ENCODE assay signal across 9 cellular contexts in the genomic region with DNA sequence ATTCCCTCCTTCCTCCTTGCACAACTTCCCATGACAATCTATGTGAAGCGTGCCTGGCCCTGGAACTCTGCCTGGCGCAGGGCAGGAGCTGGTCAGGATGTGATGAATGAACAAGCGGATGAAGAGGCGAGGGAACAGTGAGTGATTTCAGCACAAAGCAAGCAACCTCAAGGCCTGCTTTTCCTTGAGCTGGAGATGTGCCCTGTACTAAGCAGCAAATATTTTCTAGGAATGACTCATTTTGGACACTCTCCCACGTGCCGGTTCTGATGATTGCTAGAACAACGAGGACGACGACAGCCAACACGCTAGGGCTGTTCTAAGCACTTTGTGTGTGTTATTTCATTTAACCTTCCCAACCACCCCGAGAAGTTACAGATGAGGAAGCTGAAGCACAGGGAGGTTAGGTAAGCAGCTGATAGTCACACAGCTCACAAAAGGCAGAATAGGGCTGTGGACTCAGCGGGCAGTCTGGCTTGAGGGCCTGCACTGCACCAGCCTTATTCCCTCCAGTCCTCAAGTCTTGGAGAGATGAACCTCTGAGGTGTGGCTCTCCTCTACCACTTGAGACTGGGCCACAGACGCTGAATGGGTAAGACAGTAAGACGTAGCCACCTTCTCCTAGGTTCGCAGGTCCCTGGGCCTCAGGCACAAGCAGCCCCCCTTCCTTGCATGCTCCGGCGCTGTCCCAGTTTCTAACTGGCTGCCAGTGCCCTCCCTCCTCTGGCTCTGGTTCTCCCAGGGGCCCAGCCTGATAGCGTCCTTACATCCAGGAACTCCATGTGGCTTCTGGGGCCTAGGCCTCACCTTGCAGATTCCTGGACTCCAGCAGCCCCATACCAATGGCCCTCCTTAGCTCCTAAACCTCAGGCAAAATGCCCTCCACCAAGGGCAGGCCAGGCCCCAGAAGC. TPM values are rescaled to one million over a fixed set of nuclear protein-coding genes. Genes with fewer than 3 reads are reported as not detected.
DNase-seq lines count a peak whose midpoint lies in the region; ATAC-seq, FAIRE-seq and TF ChIP-seq lines count a peak whose summit lies in the region.
"Had no signal": no experiment of that assay in that cellular context is flagged by ENCODE, and none has a peak within 500 bp of the region (broad histone marks: within the 10 kb centered on the region; RNA-seq: fewer than 3 reads in every experiment).

No MANE protein-coding gene starts in this region.

- DNase-seq in Right ventricle myocardium inferior (ENCODE audit: missing footprints) (no peak), cardiac septum (ENCODE audit: low spot score) (no peak), chondrocyte (ENCODE audit: low spot score) (no peak), lower leg skin (ENCODE audit: low spot score in 2 of 2) (peak; percentile 70 to 89), urothelium cell line (ENCODE audit: low spot score) (peak; percentile 48), NCI-H1694 treated with DMSO at 0.1 percent for 48 hours (lab: John Stamatoyannopoulos, UW) (no peak), NCI-H1092 treated with DMSO at 0.1 percent for 48 hours (lab: John Stamatoyannopoulos, UW) (no peak)
- DNase-seq: DND-41 had no signal

- H3K27ac Mint-ChIP-seq in chondrocyte (ENCODE audit: unreplicated experiment), result peak overlapping the region; percentile 92

- H3K9me3 Mint-ChIP-seq in chondrocyte (ENCODE audit: low read depth), result no peaks in the 10 kb centered on the region

- intact Hi-C loops in Right ventricle myocardium inferior (cut with DNase I) (loop anchor here (5.0 kb wide), 2 partner anchors 32 to 47 kb away; no protein-coding TSS in a partner anchor), cardiac septum (cut with DNase I) (loop anchor here (5.0 kb wide), 1 partner anchor 32 kb away; no protein-coding TSS in a partner anchor), lower leg skin (cut with DNase I; ENCODE audit: low total_unique reads) (no loop called here)

- H3K4me3 Mint-ChIP-seq in chondrocyte (ENCODE audit: unreplicated experiment), result no peak overlapping the region

- peaks cover 28% of the 10 kb centered on the region for H3K4me1 Mint-ChIP-seq in chondrocyte (ENCODE audit: low read depth)

- no peaks in the 10 kb centered on the region for H3K36me3 Mint-ChIP-seq in chondrocyte (ENCODE audit: low read depth)

- TF ChIP-seq POLR2A in lower leg skin (IDR thresholded peaks at IDR 0.05), result no peak

- TF ChIP-seq CTCF in chondrocyte (IDR thresholded peaks at IDR 0.05) (no peak), lower leg skin (IDR thresholded peaks at IDR 0.05) (no peak)

- 49 to 52% methylated on average over 18 of the region's 18 CpGs for WGBS in lower leg skin, 2 donors

- peak; percentile 66 for FAIRE-seq in urothelium cell line (lab: Jason Lieb, UNC)

- H3K27me3 Mint-ChIP-seq in chondrocyte (ENCODE audit: low read depth), result peaks cover 3% of the 10 kb centered on the region

- H3K4me3 ChIP-seq in lower leg skin (ENCODE audit: low read depth, poor library complexity, severe bottlenecking), result no peak overlapping the region

- ATAC-seq in Right ventricle myocardium inferior (peak; percentile 41), GM21526 (IDR thresholded peaks at IDR 0.05; ENCODE audit: low FRiP score, unreplicated experiment) (no peak)

RNA-seq across cellular contexts. Expression of gene YKT6, which starts 59.0 kb away (rescaled TPM):
- total RNA-seq in Right ventricle myocardium inferior, result 58.0 TPM
- total RNA-seq in cardiac septum, result 56.1 TPM
- 126 to 133 TPM (median 131 TPM) in 3 replicates for total RNA-seq in chondrocyte
- total RNA-seq in lower leg skin, result 10 to 100 TPM; 38.5 to 51.3 (median 44.3) TPM

Comparison
In these comparisons a context has a peak if more than half of its experiments do, and no peak if none do; other contexts are left out.
1. DNase-seq: peak in lower leg skin (2 of 2) and urothelium cell line (single experiment); none in Right ventricle myocardium inferior (single experiment), cardiac septum (single experiment), chondrocyte (single experiment), NCI-H1694 treated with DMSO at 0.1 percent for 48 hours (single experiment) and NCI-H1092 treated with DMSO at 0.1 percent for 48 hours (single experiment).